ENCODE assay signal across 10 cellular contexts in the genomic region with DNA sequence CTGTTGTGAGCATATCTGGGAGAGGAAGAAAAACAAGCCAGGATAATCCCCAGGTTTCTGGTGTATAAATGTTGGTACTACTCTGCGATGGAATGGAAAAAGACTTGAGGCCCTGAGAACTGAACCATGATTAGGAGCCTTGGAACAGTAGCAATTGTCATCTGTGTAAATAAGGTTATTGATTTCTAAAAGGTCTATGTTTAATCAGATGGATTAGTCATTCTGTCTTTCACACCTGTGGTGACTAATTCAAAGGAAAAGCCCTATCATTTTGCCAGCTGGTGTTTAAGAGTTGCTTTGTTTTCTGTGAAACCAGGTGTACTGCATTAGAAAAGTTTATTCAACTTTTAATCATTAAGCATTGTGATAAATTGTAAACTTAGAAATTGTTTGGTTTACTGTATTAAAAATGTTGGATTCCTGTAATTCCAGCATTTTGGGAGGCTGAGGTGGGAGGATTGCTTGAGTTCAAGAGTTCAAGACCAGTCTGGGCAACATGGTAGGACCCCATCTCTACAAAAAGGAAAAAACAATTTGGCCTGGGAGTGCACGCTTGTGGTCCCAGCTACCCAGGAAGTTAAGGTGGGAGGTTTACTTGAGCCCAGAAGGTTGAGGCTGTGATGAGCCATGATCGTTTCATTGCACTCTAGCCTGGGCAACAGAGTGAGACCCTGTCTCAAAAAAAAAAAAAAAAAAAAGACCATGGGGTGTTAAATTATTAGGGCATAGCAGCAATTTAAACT. TPM values are rescaled to one million over a fixed set of nuclear protein-coding genes. Genes with fewer than 3 reads are reported as not detected.
DNase-seq lines count a peak whose midpoint lies in the region; ATAC-seq and TF ChIP-seq lines count a peak whose summit lies in the region.
"Had no signal": no experiment of that assay in that cellular context is flagged by ENCODE, and none has a peak within 500 bp of the region (broad histone marks: within the 10 kb centered on the region; RNA-seq: fewer than 3 reads in every experiment).

No MANE protein-coding gene starts in this region.

- H3K4me1 ChIP-seq in CD4-positive, alpha-beta memory T cell (ENCODE audit: insufficient read depth, low read length) = no peaks in the 10 kb centered on the region
- H3K4me1 ChIP-seq in IMR-90 (ENCODE audit: control insufficient read depth, insufficient read depth, low read length) (peaks cover 13% of the 10 kb centered on the region), osteoblast (ENCODE audit: insufficient read depth, low read length) (peaks cover 29% of the 10 kb centered on the region)

- peaks cover 12 to 28% of the 10 kb centered on the region in 2 experiments; a peak in 3 of 4 replicates for H3K79me1 ChIP-seq in IMR-90 (ENCODE audit: low read depth in 1 of 2, low read length in 2 of 2)

- no peak overlapping the region for H3K4me3 Mint-ChIP-seq in CD4-positive, alpha-beta memory T cell

- TF ChIP-seq CTCF in IMR-90 (conservative IDR thresholded peaks at IDR 0.05; ENCODE audit: low read depth, low read length) (no peak), brain microvascular endothelial cell (IDR thresholded peaks at IDR 0.05; ENCODE audit: low read depth, low read length, missing control alignments) (no peak), osteoblast (IDR thresholded peaks at IDR 0.05; ENCODE audit: extremely low read depth, low read depth, low read length) (no peak)

- no peak overlapping the region for H2AFZ ChIP-seq in IMR-90 (replicated peaks; ENCODE audit: low read length, poor library complexity)
- no peak overlapping the region for H2AFZ ChIP-seq in osteoblast (ENCODE audit: low read length)

- H3K4me3 ChIP-seq in CD4-positive, alpha-beta memory T cell (ENCODE audit: low read length in 2 of 2) = no peak overlapping the region
- H3K4me3 ChIP-seq in IMR-90 (ENCODE audit: insufficient read depth, low read depth, low read length) = no peak overlapping the region
- no peak overlapping the region for H3K4me3 ChIP-seq in brain microvascular endothelial cell (ENCODE audit: low read depth, low read length)
- H3K4me3 ChIP-seq in osteoblast (ENCODE audit: insufficient read depth, low read length) = no peak overlapping the region

- dilution Hi-C loops in IMR-90 (cut with HindIII; ENCODE audit: low sequenced_read_pairs, unreplicated experiment) = no loop called here

- TF ChIP-seq POLR2A in IMR-90 (IDR thresholded peaks at IDR 0.05; ENCODE audit: low read depth, low read length) = no peak

- H3K36me3 ChIP-seq in CD4-positive, alpha-beta memory T cell (ENCODE audit: insufficient read depth, low read length) = peaks cover 24% of the 10 kb centered on the region
- H3K36me3 ChIP-seq in IMR-90 (ENCODE audit: control insufficient read depth, insufficient read depth, low read length) (peaks cover 19% of the 10 kb centered on the region), brain microvascular endothelial cell (replicated peaks) (peaks cover 32% of the 10 kb centered on the region), osteoblast (ENCODE audit: insufficient read depth, low read length) (peaks cover 47% of the 10 kb centered on the region)

- H3K4me2 ChIP-seq in IMR-90 (ENCODE audit: low read depth, low read length) (no peak overlapping the region), osteoblast (ENCODE audit: insufficient read depth, low read length) (no peak overlapping the region)
- H3K4me2 ChIP-seq: KMS-11 had no signal

- peaks cover 0 to 5% (median 4%) of the 10 kb centered on the region in 4 donors for H3K4me1 Mint-ChIP-seq in CD4-positive, alpha-beta memory T cell

- H3K27me3 Mint-ChIP-seq in CD4-positive, alpha-beta memory T cell = no peaks in the 10 kb centered on the region

- TF ChIP-seq RAD21 in IMR-90 (IDR thresholded peaks at IDR 0.05; ENCODE audit: low read length) = no peak

- no peak for ATAC-seq in IMR-90 (ENCODE audit: low read depth)

- DNase-seq in CD4-positive, alpha-beta memory T cell = no peak
- DNase-seq in IMR-90 = no peak
- no peak for DNase-seq in brain microvascular endothelial cell
- DNase-seq in osteoblast (ENCODE audit: insufficient read length, low spot score, missing footprints) = no peak
- DNase-seq in NCI-H1436 (lab: John Stamatoyannopoulos, UW) = no peak
- DNase-seq in DMS153 treated with DMSO at 0.1 percent for 48 hours (lab: John Stamatoyannopoulos, UW; ENCODE audit: unreplicated experiment) = no peak
- no peak for DNase-seq in NCI-H128 (lab: John Stamatoyannopoulos, UW; ENCODE audit: unreplicated experiment)
- DNase-seq in DMS153 (lab: John Stamatoyannopoulos, UW) = no peak
- DNase-seq: activated CD4-positive, alpha-beta T cell treated with anti-CD3 and anti-CD28 coated beads for 1 hour had no signal

- H3K9me3 Mint-ChIP-seq in CD4-positive, alpha-beta memory T cell = peaks cover 0 to 2% (median 0%) of the 10 kb centered on the region in 8 donors

- H2BK5ac ChIP-seq in IMR-90 (ENCODE audit: low read depth, low read length, poor library complexity, severe bottlenecking) = peak overlapping the region; percentile 96

- no peak overlapping the region for H3K14ac ChIP-seq in IMR-90 (replicated peaks; ENCODE audit: low read depth, low read length)

- H3K27ac ChIP-seq in CD4-positive, alpha-beta memory T cell (ENCODE audit: low read depth, low read length) = no peak overlapping the region
- H3K27ac ChIP-seq in IMR-90 (ENCODE audit: insufficient read depth, low read length) = peak overlapping the region; percentile 43; the same call in 1 of the 2 replicates
- H3K27ac ChIP-seq in brain microvascular endothelial cell = peak overlapping the region; percentile 82
- H3K27ac ChIP-seq in osteoblast (ENCODE audit: low read depth, low read length) = peak overlapping the region; percentile 73
- H3K27ac ChIP-seq: KMS-11 had no signal

- BruUV-seq in IMR-90 (replicated peaks; lab: Mats Ljungman, UMichigan) = no TSS peak

- WGBS in IMR-90 (ENCODE audit: extremely low coverage in 2 of 2, insufficient read length in 1 of 2), 2 experiments = 100% methylated on average over 1 of the region's 3 CpGs; no CpG with 5 or more reads in 1 of the 2 experiments

- POLR2A ChIA-PET in CD4-positive, alpha-beta memory T cell (lab: Charles Lee; ENCODE audit: partially characterized antibody) = no interaction called here
- POLR2A ChIA-PET in IMR-90 (lab: Charles Lee; ENCODE audit: unreplicated experiment) = no interaction called here

- H3K4ac ChIP-seq in IMR-90 (ENCODE audit: low read depth, low read length) = no peak overlapping the region

- peak overlapping the region in 1 of 2 experiments; percentile 26; a peak in 1 of 4 replicates for H4K8ac ChIP-seq in IMR-90 (ENCODE audit: low read depth in 2 of 2, low read length in 2 of 2)

- no peak overlapping the region for H3K56ac ChIP-seq in IMR-90 (ENCODE audit: extremely low read depth, insufficient read depth, low read length)

- no peaks in the 10 kb centered on the region for H3K79me2 ChIP-seq in osteoblast (ENCODE audit: insufficient read depth, low read length)

- H3K9me3 ChIP-seq in CD4-positive, alpha-beta memory T cell (ENCODE audit: control insufficient read depth in 1 of 2, low read length in 2 of 2) = no peaks in the 10 kb centered on the region
- H3K9me3 ChIP-seq in IMR-90 (ENCODE audit: control insufficient read depth, insufficient read depth, low read length) (no peaks in the 10 kb centered on the region), osteoblast (ENCODE audit: low read depth, low read length) (no peaks in the 10 kb centered on the region)

- peaks cover 4% of the 10 kb centered on the region for H4K20me1 ChIP-seq in IMR-90 (ENCODE audit: insufficient read depth, low read length)
- no peaks in the 10 kb centered on the region for H4K20me1 ChIP-seq in osteoblast (ENCODE audit: insufficient read depth, low read length)

- H2BK15ac ChIP-seq in IMR-90 (ENCODE audit: low read depth, low read length) = no peak overlapping the region

- intact Hi-C loops in CD4-positive, alpha-beta memory T cell (cut with micrococcal nuclease) = no loop called here
- intact Hi-C loops in IMR-90 (cut with micrococcal nuclease) = loop anchor here (5.0 kb wide), 1 partner anchor 258 kb away; no protein-coding TSS in a partner anchor

- H4K91ac ChIP-seq in IMR-90 (ENCODE audit: insufficient read depth, low read depth, low read length) = no peak overlapping the region

- H2AK9ac ChIP-seq in IMR-90 (replicated peaks; ENCODE audit: low read depth, low read length, poor library complexity) = no peak overlapping the region

- peaks cover 30 to 47% of the 10 kb centered on the region in 2 donors for H3K36me3 Mint-ChIP-seq in CD4-positive, alpha-beta memory T cell

- H2BK120ac ChIP-seq in IMR-90 (ENCODE audit: low read depth, low read length) = no peak overlapping the region

- CTCF ChIA-PET in CD4-positive, alpha-beta memory T cell (lab: Charles Lee; ENCODE audit: partially characterized antibody) = interaction anchor here (1.2 kb wide), 1 partner anchor 29 kb away, joined by 3 read pairs; a partner anchor contains a TSS
- CTCF ChIA-PET in IMR-90 (lab: Yijun Ruan, JAX) = interaction anchor here (0.7 kb wide), 1 partner anchor 20 kb away, joined by 3 read pairs; no protein-coding TSS in a partner anchor

- no peaks in the 10 kb centered on the region for H3K27me3 ChIP-seq in CD4-positive, alpha-beta memory T cell (ENCODE audit: insufficient read depth, low read length)
- no peaks in the 10 kb centered on the region for H3K27me3 ChIP-seq in IMR-90 (ENCODE audit: control insufficient read depth, insufficient read depth, low read length)
- H3K27me3 ChIP-seq in brain microvascular endothelial cell (replicated peaks) = no peaks in the 10 kb centered on the region
- no peaks in the 10 kb centered on the region for H3K27me3 ChIP-seq in osteoblast (ENCODE audit: insufficient read depth, low read length)

- 0 out of 2 replicates have a peak overlapping the region, but pooled peaks have one; percentile 45 for H2AK5ac ChIP-seq in IMR-90 (ENCODE audit: low read depth, low read length)

- H3K9me1 ChIP-seq in IMR-90 (ENCODE audit: insufficient read depth, low read length) = no peaks in the 10 kb centered on the region

- no peak overlapping the region for H3K23ac ChIP-seq in IMR-90 (ENCODE audit: low read depth, low read length)

- H2BK20ac ChIP-seq in IMR-90 (ENCODE audit: low read depth, low read length) = no peak overlapping the region

- H4K5ac ChIP-seq in IMR-90 (ENCODE audit: low read depth, low read length) = 0 out of 2 replicates have a peak overlapping the region, but pooled peaks have one; percentile 16

- H3K27ac Mint-ChIP-seq in CD4-positive, alpha-beta memory T cell = peak overlapping the region in 6 of 7 donors; percentile 2 to 77 (median 24)

- in situ Hi-C loops in IMR-90 (cut with MboI; ENCODE audit: low sequenced_read_pairs) (loop anchor here (25.0 kb wide), 1 partner anchor 458 kb away; no protein-coding TSS in a partner anchor), brain microvascular endothelial cell (cut with HindIII; ENCODE audit: low pct_ligation_motif_present, low sequenced_read_pairs) (no loop called here)

- no peak overlapping the region for H3K9ac ChIP-seq in IMR-90 (ENCODE audit: low read depth, low read length)
- H3K9ac ChIP-seq: KMS-11 had no signal

- peak overlapping the region; percentile 47; the same call in 1 of the 2 replicates for H3K18ac ChIP-seq in IMR-90 (ENCODE audit: low read depth, low read length)

RNA-seq across cellular contexts. Expression of a gene that starts 29.0 kb away (rescaled TPM):
- total RNA-seq in CD4-positive, alpha-beta memory T cell = 100 to 1,000 TPM; 258 to 268 TPM
- polyA plus RNA-seq in CD4-positive, alpha-beta memory T cell = 10 to 100 TPM; 13.4 to 26.9 TPM
- total RNA-seq in IMR-90 (2012; rRNA removed) (659 and 1,082 TPM in 2 replicates), osteoblast (331 and 351 TPM in 2 replicates)
- 191 and 206 TPM in 2 replicates for polyA plus RNA-seq in IMR-90 (2012; rRNA removed)
- polyA plus RNA-seq in IMR-90 (2012; cell fraction: cytosol; rRNA removed) = 78.7 and 81.9 TPM in 2 replicates
- 66.4 and 160 TPM in 2 replicates for polyA plus RNA-seq in IMR-90 (2012; cell fraction: nucleus; rRNA removed; ENCODE audit: low replicate concordance)
